In genomic region chr3:197958346-197958745, GRCh38 we compare ENCODE assay signal across 12 cellular contexts. TPM values are rescaled to one million over a fixed set of nuclear protein-coding genes. Genes with fewer than 3 reads are reported as not detected.
A peak's percentile ranks its signal among the peaks of the same experiment; 100 is the strongest.
DNase-seq lines count a peak whose midpoint lies in the region; ATAC-seq and TF ChIP-seq lines count a peak whose summit lies in the region.
"Had no signal": no experiment of that assay in that cellular context is flagged by ENCODE, and none has a peak within 500 bp of the region (broad histone marks: within the 10 kb centered on the region; RNA-seq: fewer than 3 reads in every experiment).

No MANE protein-coding gene starts in this region.

- peaks cover 31% of the 10 kb centered on the region for H3K36me3 Mint-ChIP-seq in activated naive CD8-positive, alpha-beta T cell treated with anti-CD3 and anti-CD28 coated beads, Interleukin-2, amount 10 ng/mL, durations not matched to agents 7 days and 5 days

- TF ChIP-seq CTCF in Loucy (conservative IDR thresholded peaks at IDR 0.05; ENCODE audit: low read length): no peak
- TF ChIP-seq CTCF in neural cell (IDR thresholded peaks at IDR 0.05; ENCODE audit: poor library complexity, severe bottlenecking): no peak

- H3K4me2 ChIP-seq in Loucy (ENCODE audit: low read depth, low read length, poor library complexity, severe bottlenecking) (peak overlapping the region; percentile 86), neural cell (ENCODE audit: low read length) (no peak overlapping the region)

- TF ChIP-seq EP300 in neural cell (conservative IDR thresholded peaks at IDR 0.05; ENCODE audit: poor library complexity, severe bottlenecking): no peak

- H2AFZ ChIP-seq in Loucy (ENCODE audit: low read length) (no peak overlapping the region), neural cell (ENCODE audit: low read depth, low read length) (no peak overlapping the region)

- POLR2A ChIA-PET in activated naive CD8-positive, alpha-beta T cell treated with anti-CD3 and anti-CD28 coated beads, Interleukin-2, amount 10 ng/mL, durations not matched to agents 7 days and 5 days (lab: Charles Lee): interaction anchor here (1.3 to 2.1 kb wide), 3 partner anchors 7 to 25 kb away, joined by 3 to 8 read pairs (median 6); partner anchors contain the start of gene RPL35A

- H3K4me1 Mint-ChIP-seq in activated naive CD8-positive, alpha-beta T cell treated with anti-CD3 and anti-CD28 coated beads, Interleukin-2, amount 10 ng/mL, durations not matched to agents 7 days and 5 days: peaks cover 62% of the 10 kb centered on the region

- H3K79me2 ChIP-seq in Loucy (ENCODE audit: insufficient read depth, low read length) (peaks cover 23% of the 10 kb centered on the region), neural cell (replicated peaks; ENCODE audit: insufficient read depth, low read length) (peaks cover 8% of the 10 kb centered on the region)

- H3K27me3 ChIP-seq in Loucy (ENCODE audit: insufficient read depth, low read length, poor library complexity, severe bottlenecking) (no peaks in the 10 kb centered on the region), neural cell (ENCODE audit: insufficient read depth, low read depth, low read length) (no peaks in the 10 kb centered on the region)
- H3K27me3 ChIP-seq: Peyer's patch had no signal

- ATAC-seq in activated naive CD8-positive, alpha-beta T cell treated with anti-CD3 and anti-CD28 coated beads, Interleukin-2, amount 10 ng/mL, durations not matched to agents 7 days and 5 days (ENCODE audit: low read depth): no peak

- H3K9me2 ChIP-seq in Loucy (replicated peaks; ENCODE audit: low read depth, low read length) (no peaks in the 10 kb centered on the region), neural cell (ENCODE audit: insufficient read depth, low read length) (no peaks in the 10 kb centered on the region)

- no peaks in the 10 kb centered on the region for H3K9me3 Mint-ChIP-seq in activated naive CD8-positive, alpha-beta T cell treated with anti-CD3 and anti-CD28 coated beads, Interleukin-2, amount 10 ng/mL, durations not matched to agents 7 days and 5 days

- TF ChIP-seq RAD21 in neural cell (conservative IDR thresholded peaks at IDR 0.05): no peak

- peak overlapping the region; percentile 86 for H3K4me3 ChIP-seq in Loucy (ENCODE audit: low read length, poor library complexity, severe bottlenecking)
- peak overlapping the region; percentile 89 for H3K4me3 ChIP-seq in neural cell (ENCODE audit: low read length)
- H3K4me3 ChIP-seq: Peyer's patch, prostate gland had no signal

- H3K4me3 Mint-ChIP-seq in activated naive CD8-positive, alpha-beta T cell treated with anti-CD3 and anti-CD28 coated beads, Interleukin-2, amount 10 ng/mL, durations not matched to agents 7 days and 5 days: peak overlapping the region; percentile 93

- peak overlapping the region; percentile 80 for H3K27ac Mint-ChIP-seq in activated naive CD8-positive, alpha-beta T cell treated with anti-CD3 and anti-CD28 coated beads, Interleukin-2, amount 10 ng/mL, durations not matched to agents 7 days and 5 days

- H3K9me3 ChIP-seq in Loucy (ENCODE audit: insufficient read depth, low read depth, low read length): no peaks in the 10 kb centered on the region
- H3K9me3 ChIP-seq in neural cell (ENCODE audit: low read length): no peaks in the 10 kb centered on the region
- H3K9me3 ChIP-seq: Peyer's patch, prostate gland had no signal

- no peaks in the 10 kb centered on the region for H3K27me3 Mint-ChIP-seq in activated naive CD8-positive, alpha-beta T cell treated with anti-CD3 and anti-CD28 coated beads, Interleukin-2, amount 10 ng/mL, durations not matched to agents 7 days and 5 days

- 0 out of 2 replicates have a peak, but pooled peaks cover 7% of the 10 kb centered on the region for H3F3A ChIP-seq in Loucy (ENCODE audit: low read depth)
- H3F3A ChIP-seq in neural cell (ENCODE audit: insufficient read depth, low read length, poor library complexity, severe bottlenecking): no peaks in the 10 kb centered on the region

- peaks cover 24% of the 10 kb centered on the region for H4K20me1 ChIP-seq in Loucy (ENCODE audit: insufficient read depth, low read length, poor library complexity, severe bottlenecking)
- no peaks in the 10 kb centered on the region for H4K20me1 ChIP-seq in neural cell (ENCODE audit: insufficient read depth)

- no peak overlapping the region for H3K9ac ChIP-seq in Loucy (ENCODE audit: low read depth, low read length, poor library complexity, severe bottlenecking)
- no peak overlapping the region for H3K9ac ChIP-seq in neural cell (ENCODE audit: low read length)

- H3K36me3 ChIP-seq in Loucy (ENCODE audit: insufficient read depth, low read length) (peaks cover 36% of the 10 kb centered on the region), neural cell (ENCODE audit: insufficient read depth, low read length) (peaks cover 12% of the 10 kb centered on the region)

- peaks cover 51% of the 10 kb centered on the region for H3K4me1 ChIP-seq in Loucy (ENCODE audit: insufficient read depth, low read length, poor library complexity, severe bottlenecking)
- H3K4me1 ChIP-seq: prostate gland had no signal

- no peak overlapping the region for H3K27ac ChIP-seq in neural cell (ENCODE audit: low read length)
- no peak overlapping the region for H3K27ac ChIP-seq in substantia nigra (ENCODE audit: low read depth, low read length, poor library complexity, severe bottlenecking)

- DNase-seq in DMS 273 (lab: John Stamatoyannopoulos, UW; ENCODE audit: unreplicated experiment) (peak; percentile 45), DMS 273 treated with DMSO at 0.1 percent for 48 hours (lab: John Stamatoyannopoulos, UW) (no peak), NCI-H226 (no peak), substantia nigra (lab: John Stamatoyannopoulos, UW) (no peak)
- no peak for DNase-seq in activated naive CD8-positive, alpha-beta T cell treated with anti-CD3 and anti-CD28 coated beads, Interleukin-2, amount 10 ng/mL, durations not matched to agents 7 days and 5 days
- no peak for DNase-seq in stimulated activated CD4-positive, alpha-beta T cell treated with anti-CD3 and anti-CD28 coated beads, Interleukin-4, amount 100 ng/mL, for 1 hour
- DNase-seq: 8988T, NCI-H1417, Peyer's patch had no signal

TF ChIP-seq in neural cell, 6 proteins besides CTCF, POLR2A, EP300 and RAD21:
- no peak for TF ChIP-seq EZH2 (IDR thresholded peaks at IDR 0.05; ENCODE audit: borderline replicate concordance, insufficient read depth, low read length, poor library complexity, severe bottlenecking)
- no peak for TF ChIP-seq REST (IDR thresholded peaks at IDR 0.05; ENCODE audit: borderline replicate concordance)
- no peak for TF ChIP-seq SMC3 (conservative IDR thresholded peaks at IDR 0.05; ENCODE audit: poor library complexity)
- TF ChIP-seq POLR2AphosphoS5 (IDR thresholded peaks at IDR 0.05): no peak
- no peak for TF ChIP-seq MXI1 (conservative IDR thresholded peaks at IDR 0.05; ENCODE audit: poor library complexity, severe bottlenecking)
- no peak for TF ChIP-seq TAF1 (IDR thresholded peaks at IDR 0.05; ENCODE audit: low read depth)

RNA-seq across cellular contexts. Expression of gene LMLN, which starts 1.7 kb away (rescaled TPM):
- 1 to 10 TPM; 7.9 to 8.2 TPM for total RNA-seq in activated naive CD8-positive, alpha-beta T cell treated with anti-CD3 and anti-CD28 coated beads, Interleukin-2, amount 10 ng/mL, durations not matched to agents 7 days and 5 days
- polyA plus RNA-seq in neural cell: 3.1 and 6.9 TPM in 2 replicates
- 13.1 and 17.4 TPM in 2 replicates for polyA minus RNA-seq in neural cell

RNA-seq across cellular contexts. Expression of gene RPL35A, which starts 8.4 kb away (rescaled TPM):
- 1,000 to 10,000 TPM; 1,037 to 1,049 TPM for total RNA-seq in activated naive CD8-positive, alpha-beta T cell treated with anti-CD3 and anti-CD28 coated beads, Interleukin-2, amount 10 ng/mL, durations not matched to agents 7 days and 5 days
- polyA plus RNA-seq in neural cell: 1,126 and 1,553 TPM in 2 replicates
- polyA minus RNA-seq in neural cell: 285 and 363 TPM in 2 replicates
